1 cellular context compared by ENCODE assay signal in genomic region chr1:225914391-225914790, GRCh38.
TF ChIP-seq lines count a peak whose summit lies in the region.

No MANE protein-coding gene starts in this region.

TF ChIP-seq in neural cell, 6 proteins besides CTCF, POLR2A, EP300 and RAD21 (continued from another document):
- TF ChIP-seq REST (IDR thresholded peaks at IDR 0.05; ENCODE audit: borderline replicate concordance), result no peak
- no peak for TF ChIP-seq EZH2 (IDR thresholded peaks at IDR 0.05; ENCODE audit: borderline replicate concordance, insufficient read depth, low read length, poor library complexity, severe bottlenecking)
- TF ChIP-seq POLR2AphosphoS5 (IDR thresholded peaks at IDR 0.05), result no peak
- TF ChIP-seq TAF1 (IDR thresholded peaks at IDR 0.05; ENCODE audit: low read depth), result no peak
